In the genomic region with DNA sequence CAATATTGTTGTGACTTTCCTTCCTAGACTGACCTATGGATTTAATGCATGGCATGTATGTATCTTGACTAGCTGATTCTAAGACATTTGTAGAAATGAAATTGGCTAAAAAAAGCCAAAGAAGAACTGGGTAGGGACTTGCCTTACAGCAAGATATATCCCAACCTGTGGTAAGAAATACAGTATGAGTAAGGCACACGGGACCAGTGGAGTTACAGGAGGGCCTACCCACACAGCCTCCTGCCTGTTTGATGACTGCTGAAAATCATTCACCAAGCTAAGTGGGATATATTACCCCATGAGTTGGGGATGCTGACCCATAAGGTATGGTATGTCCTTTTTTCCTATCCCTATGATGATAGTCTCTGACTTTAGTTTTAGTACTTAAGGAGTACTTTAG, we compare ENCODE assay signal across 18 cellular contexts.
DNase-seq lines count a peak whose midpoint lies in the region; ATAC-seq, FAIRE-seq and TF ChIP-seq lines count a peak whose summit lies in the region.
"Had no signal": no experiment of that assay in that cellular context is flagged by ENCODE, and none has a peak within 500 bp of the region (broad histone marks: within the 10 kb centered on the region; RNA-seq: fewer than 3 reads in every experiment).

No MANE protein-coding gene starts in this region.

- H3K27me3 ChIP-seq in keratinocyte (ENCODE audit: control insufficient read depth, extremely low read depth, insufficient read depth, low read length) = no peaks in the 10 kb centered on the region
- no peaks in the 10 kb centered on the region for H3K27me3 ChIP-seq in upper lobe of right lung

- H3K27ac ChIP-seq in keratinocyte (ENCODE audit: control insufficient read depth, insufficient read depth, low read length) (no peak overlapping the region), upper lobe of right lung (no peak overlapping the region)

- peak overlapping the region; percentile 71 for H3K27ac Mint-ChIP-seq in activated naive CD4-positive, alpha-beta T cell treated with anti-CD3 and anti-CD28 coated beads, Interleukin-2, amount 50 U/mL, for 24 hours
- H3K27ac Mint-ChIP-seq in activated T-helper 2 cell treated with anti-CD3 and anti-CD28 coated beads, Interferon-gamma antibody, Interleukin-2, Interleukin-4, amounts not matched to agents 10 μg/mL and 5 μg/mL and 100 μg/mL, durations not matched to agents 14 hours and 24 hours and 36 hours = peak overlapping the region; percentile 81

- H2AFZ ChIP-seq in keratinocyte (ENCODE audit: control insufficient read depth, low read length) = no peak overlapping the region

- no peaks in the 10 kb centered on the region for H4K20me1 ChIP-seq in keratinocyte (ENCODE audit: control insufficient read depth, extremely low read depth, insufficient read depth, low read length)

- H3K79me2 ChIP-seq in keratinocyte (ENCODE audit: control insufficient read depth, insufficient read depth, low read length) = no peaks in the 10 kb centered on the region

- H3K9me3 ChIP-seq in keratinocyte (ENCODE audit: control insufficient read depth, low read depth, low read length) (no peaks in the 10 kb centered on the region), upper lobe of right lung (no peaks in the 10 kb centered on the region)

- H3K4me2 ChIP-seq in keratinocyte (ENCODE audit: control insufficient read depth, extremely low read depth, insufficient read depth, low read depth, low read length) = no peak overlapping the region

- H3K36me3 ChIP-seq in keratinocyte (ENCODE audit: control insufficient read depth in 2 of 2, extremely low read depth in 1 of 2, insufficient read depth in 2 of 2, low read length in 2 of 2) (no peaks in the 10 kb centered on the region), upper lobe of right lung (peaks cover 16% of the 10 kb centered on the region)

- H3K4me1 Mint-ChIP-seq in activated naive CD4-positive, alpha-beta T cell treated with anti-CD3 and anti-CD28 coated beads, Interleukin-2, amount 50 U/mL, for 24 hours = peaks cover 18% of the 10 kb centered on the region
- H3K4me1 Mint-ChIP-seq in activated T-helper 2 cell treated with anti-CD3 and anti-CD28 coated beads, Interferon-gamma antibody, Interleukin-2, Interleukin-4, amounts not matched to agents 10 μg/mL and 5 μg/mL and 100 μg/mL, durations not matched to agents 14 hours and 24 hours and 36 hours (ENCODE audit: low read depth) = peaks cover 43% of the 10 kb centered on the region

- H3K9me3 Mint-ChIP-seq in activated naive CD4-positive, alpha-beta T cell treated with anti-CD3 and anti-CD28 coated beads, Interleukin-2, amount 50 U/mL, for 24 hours = no peaks in the 10 kb centered on the region
- H3K9me3 Mint-ChIP-seq in activated T-helper 2 cell treated with anti-CD3 and anti-CD28 coated beads, Interferon-gamma antibody, Interleukin-2, Interleukin-4, amounts not matched to agents 10 μg/mL and 5 μg/mL and 100 μg/mL, durations not matched to agents 14 hours and 24 hours and 36 hours = peaks cover 9% of the 10 kb centered on the region
- H3K9me3 Mint-ChIP-seq: CD8-positive, alpha-beta memory T cell had no signal

- ATAC-seq in upper lobe of right lung = no peak
- ATAC-seq: K562 had no signal

- no peaks in the 10 kb centered on the region for H3K9me1 ChIP-seq in keratinocyte (ENCODE audit: control insufficient read depth, extremely low read depth, insufficient read depth, low read length)

- no peak overlapping the region for H3K4me3 Mint-ChIP-seq in activated naive CD4-positive, alpha-beta T cell treated with anti-CD3 and anti-CD28 coated beads, Interleukin-2, amount 50 U/mL, for 24 hours
- H3K4me3 Mint-ChIP-seq in activated T-helper 2 cell treated with anti-CD3 and anti-CD28 coated beads, Interferon-gamma antibody, Interleukin-2, Interleukin-4, amounts not matched to agents 10 μg/mL and 5 μg/mL and 100 μg/mL, durations not matched to agents 14 hours and 24 hours and 36 hours (ENCODE audit: low read depth) = no peak overlapping the region
- H3K4me3 Mint-ChIP-seq: CD8-positive, alpha-beta memory T cell had no signal

- peak overlapping the region; percentile 16 for H3K9ac ChIP-seq in keratinocyte (ENCODE audit: control insufficient read depth, extremely low read depth, insufficient read depth, low read length)

- no peak for FAIRE-seq in keratinocyte (lab: Jason Lieb, UNC)
- FAIRE-seq: GM12892, GM19239, HTR-8/SVneo, K562 had no signal

- H3K4me1 ChIP-seq in keratinocyte (ENCODE audit: control insufficient read depth, extremely low read depth, insufficient read depth, low read length) = no peaks in the 10 kb centered on the region
- no peaks in the 10 kb centered on the region for H3K4me1 ChIP-seq in upper lobe of right lung

- dilution Hi-C loops in keratinocyte (cut with MboI; ENCODE audit: extremely low pct_ligation_motif_present, low sequenced_read_pairs) = no loop called here

- H3K4me3 ChIP-seq in keratinocyte (ENCODE audit: control insufficient read depth in 2 of 3, extremely low read depth in 1 of 3, insufficient read depth in 2 of 3, low read depth in 1 of 3, low read length in 3 of 3) = no peak overlapping the region
- no peak overlapping the region for H3K4me3 ChIP-seq in upper lobe of right lung
- H3K4me3 ChIP-seq: K562 had no signal

- TF ChIP-seq CTCF in keratinocyte (optimal IDR thresholded peaks at IDR 0.05 in 1 of 3, IDR thresholded peaks at IDR 0.05 in 1 of 3, conservative IDR thresholded peaks at IDR 0.05 in 1 of 3; ENCODE audit: extremely low read depth in 1 of 3, insufficient read depth in 2 of 3, low read length in 3 of 3) (no peak), upper lobe of right lung (IDR thresholded peaks at IDR 0.05) (no peak)

- peaks cover 21% of the 10 kb centered on the region for H3K36me3 Mint-ChIP-seq in activated naive CD4-positive, alpha-beta T cell treated with anti-CD3 and anti-CD28 coated beads, Interleukin-2, amount 50 U/mL, for 24 hours
- peaks cover 48% of the 10 kb centered on the region for H3K36me3 Mint-ChIP-seq in activated T-helper 2 cell treated with anti-CD3 and anti-CD28 coated beads, Interferon-gamma antibody, Interleukin-2, Interleukin-4, amounts not matched to agents 10 μg/mL and 5 μg/mL and 100 μg/mL, durations not matched to agents 14 hours and 24 hours and 36 hours (ENCODE audit: low read depth)

- H3K27me3 Mint-ChIP-seq in activated naive CD4-positive, alpha-beta T cell treated with anti-CD3 and anti-CD28 coated beads, Interleukin-2, amount 50 U/mL, for 24 hours = no peaks in the 10 kb centered on the region
- no peaks in the 10 kb centered on the region for H3K27me3 Mint-ChIP-seq in activated T-helper 2 cell treated with anti-CD3 and anti-CD28 coated beads, Interferon-gamma antibody, Interleukin-2, Interleukin-4, amounts not matched to agents 10 μg/mL and 5 μg/mL and 100 μg/mL, durations not matched to agents 14 hours and 24 hours and 36 hours (ENCODE audit: low read depth)
- H3K27me3 Mint-ChIP-seq: CD8-positive, alpha-beta memory T cell had no signal

- intact Hi-C loops in activated T-helper 2 cell treated with anti-CD3 and anti-CD28 coated beads, Interferon-gamma antibody, Interleukin-2, Interleukin-4, amounts not matched to agents 10 μg/mL and 5 μg/mL and 100 μg/mL, durations not matched to agents 14 hours and 24 hours and 36 hours (cut with micrococcal nuclease) = loop anchor here (1.0 to 2.0 kb wide), 3 partner anchors 11 to 17 kb away; no protein-coding TSS in a partner anchor
- intact Hi-C loops in upper lobe of right lung (cut with DNase I) = no loop called here

- DNase-seq in activated naive CD4-positive, alpha-beta T cell treated with anti-CD3 and anti-CD28 coated beads, Interleukin-2, amount 50 U/mL, for 16 hours = no peak
- no peak for DNase-seq in activated T-helper 2 cell treated with anti-CD3 and anti-CD28 coated beads, Interferon-gamma antibody, Interleukin-2, Interleukin-4, amounts not matched to agents 10 μg/mL and 5 μg/mL and 100 μg/mL, durations not matched to agents 14 hours and 24 hours and 36 hours (ENCODE audit: low spot score)
- DNase-seq in keratinocyte (ENCODE audit: low read depth, low spot score) (no peak), SK-N-DZ (ENCODE audit: low spot score) (no peak), NCI-H82 treated with DMSO at 0.1 percent for 48 hours (lab: John Stamatoyannopoulos, UW; ENCODE audit: unreplicated experiment) (no peak), upper lobe of right lung (no peak)
- DNase-seq: CD8-positive, alpha-beta memory T cell; DND-41; GDM1; NCI-H1092 treated with DMSO at 0.1 percent for 48 hours; NCI-H1694; NCI-H2107; NCI-H526 had no signal
